Comparison of ENCODE assay signal across 8 cellular contexts in genomic region chr20:9617940-9618339, GRCh38.
A peak's percentile ranks its signal among the peaks of the same experiment; 100 is the strongest.
DNase-seq lines count a peak whose midpoint lies in the region; ATAC-seq and TF ChIP-seq lines count a peak whose summit lies in the region.

No MANE protein-coding gene starts in this region.

- peak; percentile 91 for TF ChIP-seq RAD21 in SK-N-SH (IDR thresholded peaks at IDR 0.05; ENCODE audit: low read length)

- H4K20me1 ChIP-seq in SK-N-SH (ENCODE audit: insufficient read depth), result no peaks in the 10 kb centered on the region

- no peak for TF ChIP-seq EP300 in SK-N-SH (IDR thresholded peaks at IDR 0.05; ENCODE audit: borderline replicate concordance in 1 of 2, low read depth in 1 of 2, low read length in 1 of 2)

- peaks cover 37% of the 10 kb centered on the region for H3K27me3 Mint-ChIP-seq in CD4-positive, alpha-beta T cell
- H3K27me3 Mint-ChIP-seq in activated CD4-positive, alpha-beta T cell treated with anti-CD3 and anti-CD28 coated beads for 36 hours, result peaks cover 12% of the 10 kb centered on the region

- no peaks in the 10 kb centered on the region for H3K9me3 ChIP-seq in SK-N-SH
- H3K9me3 ChIP-seq in CD4-positive, alpha-beta T cell (ENCODE audit: control insufficient read depth, low read length), result no peaks in the 10 kb centered on the region

- H3K9ac ChIP-seq in SK-N-SH, result no peak overlapping the region

- no peak overlapping the region for H3K27ac ChIP-seq in SK-N-SH (ENCODE audit: low read depth in 2 of 2, low read length in 1 of 2)
- no peak overlapping the region for H3K27ac ChIP-seq in CD4-positive, alpha-beta T cell (ENCODE audit: low read depth, low read length)

- no peak overlapping the region for H3K4me3 ChIP-seq in SK-N-SH (ENCODE audit: low read depth in 2 of 2, low read length in 1 of 2)

- H3K27me3 ChIP-seq in SK-N-SH (ENCODE audit: insufficient read depth), result no peaks in the 10 kb centered on the region
- peaks cover 4% of the 10 kb centered on the region for H3K27me3 ChIP-seq in CD4-positive, alpha-beta T cell (ENCODE audit: control insufficient read depth, insufficient read depth, low read length)

- H3F3A ChIP-seq in SK-N-SH (replicated peaks; ENCODE audit: insufficient read depth), result no peaks in the 10 kb centered on the region

- H3K36me3 ChIP-seq in SK-N-SH (replicated peaks in 1 of 2; ENCODE audit: control insufficient read depth in 1 of 2, insufficient read depth in 2 of 2, low read length in 1 of 2), result no peaks in the 10 kb centered on the region

- DNase-seq in GM10266 (ENCODE audit: extremely low spot score) (no peak), NCI-H1436 treated with DMSO at 0.1 percent for 48 hours (lab: John Stamatoyannopoulos, UW) (peak; percentile 1), SK-N-SH (peak; percentile 34), inferior parietal cortex (ENCODE audit: extremely low spot score) (peak; percentile 81), GM13976 (ENCODE audit: low spot score) (no peak)
- no peak for DNase-seq in stimulated activated CD4-positive, alpha-beta T cell treated with anti-CD3 and anti-CD28 coated beads, Interleukin-2, amount 100 ng/mL, for 48 hours
- DNase-seq in CD4-positive, alpha-beta T cell, result no peak
- DNase-seq in activated CD4-positive, alpha-beta T cell treated with anti-CD3 and anti-CD28 coated beads for 36 hours, result no peak

- POLR2A ChIA-PET in SK-N-SH (lab: Yijun Ruan, JAX), result no interaction called here
- POLR2A ChIA-PET in CD4-positive, alpha-beta T cell (lab: Charles Lee), result no interaction called here
- POLR2A ChIA-PET in activated CD4-positive, alpha-beta T cell treated with anti-CD3 and anti-CD28 coated beads for 36 hours (lab: Charles Lee), result no interaction called here

- in situ Hi-C loops in GM13976 (cut with MboI; ENCODE audit: low sequenced_read_pairs, unreplicated experiment), result loop anchor here (25.0 kb wide), 2 partner anchors 469 to 819 kb away; partner anchors contain the start of genes MKKS and SLX4IP

- H3K4me3 Mint-ChIP-seq in CD4-positive, alpha-beta T cell, result no peak overlapping the region
- H3K4me3 Mint-ChIP-seq in activated CD4-positive, alpha-beta T cell treated with anti-CD3 and anti-CD28 coated beads for 36 hours, result no peak overlapping the region

- H3K27ac Mint-ChIP-seq in CD4-positive, alpha-beta T cell, result no peak overlapping the region
- no peak overlapping the region for H3K27ac Mint-ChIP-seq in activated CD4-positive, alpha-beta T cell treated with anti-CD3 and anti-CD28 coated beads for 36 hours

- no peaks in the 10 kb centered on the region for H3K79me2 ChIP-seq in SK-N-SH (ENCODE audit: insufficient read depth)

- no peak for ATAC-seq in CD4-positive, alpha-beta T cell (ENCODE audit: poor library complexity)
- no peak for ATAC-seq in activated CD4-positive, alpha-beta T cell treated with anti-CD3 and anti-CD28 coated beads for 36 hours

- no peaks in the 10 kb centered on the region for H3K4me1 Mint-ChIP-seq in CD4-positive, alpha-beta T cell (ENCODE audit: low read depth)
- H3K4me1 Mint-ChIP-seq in activated CD4-positive, alpha-beta T cell treated with anti-CD3 and anti-CD28 coated beads for 36 hours, result no peaks in the 10 kb centered on the region

- no peak overlapping the region for H3K4me2 ChIP-seq in SK-N-SH

- H3K36me3 Mint-ChIP-seq in CD4-positive, alpha-beta T cell (ENCODE audit: low read depth), result no peaks in the 10 kb centered on the region
- H3K36me3 Mint-ChIP-seq in activated CD4-positive, alpha-beta T cell treated with anti-CD3 and anti-CD28 coated beads for 36 hours (ENCODE audit: low read depth), result no peaks in the 10 kb centered on the region

- no peaks in the 10 kb centered on the region for H3K9me2 ChIP-seq in SK-N-SH

- H2AFZ ChIP-seq in SK-N-SH (ENCODE audit: low read depth), result no peak overlapping the region

- CTCF ChIA-PET in SK-N-SH (lab: Yijun Ruan, JAX), result interaction anchor here (0.5 to 6.8 kb wide), 89 partner anchors 7 to 1934 kb away, joined by 3 to 113 read pairs (median 5); partner anchors contain the start of genes LAMP5 and PAK5
- CTCF ChIA-PET in CD4-positive, alpha-beta T cell (lab: Charles Lee), result interaction anchor here (0.7 to 1.7 kb wide), 3 partner anchors 16 to 472 kb away, joined by 4 to 8 read pairs (median 4); no protein-coding TSS in a partner anchor
- CTCF ChIA-PET in activated CD4-positive, alpha-beta T cell treated with anti-CD3 and anti-CD28 coated beads for 36 hours (lab: Charles Lee), result interaction anchor here (0.6 to 3.7 kb wide), 16 partner anchors 8 to 1926 kb away, joined by 3 to 56 read pairs (median 4); no protein-coding TSS in a partner anchor

- TF ChIP-seq CTCF in GM10266 (IDR thresholded peaks at IDR 0.05; ENCODE audit: control insufficient read depth, insufficient read depth, low read depth, missing control alignments), result peak; percentile 45
- TF ChIP-seq CTCF in SK-N-SH (IDR thresholded peaks at IDR 0.05), result peak; percentile 64
- no peak for TF ChIP-seq CTCF in CD4-positive, alpha-beta T cell (IDR thresholded peaks at IDR 0.05)
- TF ChIP-seq CTCF in GM13976 (IDR thresholded peaks at IDR 0.05; ENCODE audit: borderline replicate concordance, control extremely low read depth, extremely low read depth, insufficient read depth, missing control alignments), result no peak

- no peaks in the 10 kb centered on the region for H3K9me3 Mint-ChIP-seq in CD4-positive, alpha-beta T cell
- H3K9me3 Mint-ChIP-seq in activated CD4-positive, alpha-beta T cell treated with anti-CD3 and anti-CD28 coated beads for 36 hours (ENCODE audit: low read depth), result no peaks in the 10 kb centered on the region

- intact Hi-C loops in CD4-positive, alpha-beta T cell (cut with DNase I, micrococcal nuclease), result loop anchor here in 1 of 2 experiments (5.0 to 10.0 kb wide), 2 partner anchors 297 to 474 kb away; no protein-coding TSS in a partner anchor
- intact Hi-C loops in activated CD4-positive, alpha-beta T cell treated with anti-CD3 and anti-CD28 coated beads for 36 hours (cut with DNase I, micrococcal nuclease), result loop anchor here (1.0 to 10.0 kb wide), 5 partner anchors 295 to 1924 kb away; no protein-coding TSS in a partner anchor

- peaks cover 0 to 8% of the 10 kb centered on the region in 2 experiments; a peak in 2 of 4 replicates for H3K4me1 ChIP-seq in SK-N-SH (ENCODE audit: control insufficient read depth in 1 of 2, insufficient read depth in 2 of 2, low read depth in 1 of 2, low read length in 1 of 2)

- WGBS in SK-N-SH (ENCODE audit: low lambda C conversion rate), result 68% methylated on average over 5 of the region's 5 CpGs

TF ChIP-seq in SK-N-SH, 30 proteins besides CTCF, POLR2A, EP300 and RAD21:
- TF ChIP-seq SMC3 (IDR thresholded peaks at IDR 0.05; ENCODE audit: low read depth, low read length) (peak; percentile 70), RXRA (IDR thresholded peaks at IDR 0.05; ENCODE audit: borderline replicate concordance, low read depth) (no peak)
- TF ChIP-seq, protein P1, sequence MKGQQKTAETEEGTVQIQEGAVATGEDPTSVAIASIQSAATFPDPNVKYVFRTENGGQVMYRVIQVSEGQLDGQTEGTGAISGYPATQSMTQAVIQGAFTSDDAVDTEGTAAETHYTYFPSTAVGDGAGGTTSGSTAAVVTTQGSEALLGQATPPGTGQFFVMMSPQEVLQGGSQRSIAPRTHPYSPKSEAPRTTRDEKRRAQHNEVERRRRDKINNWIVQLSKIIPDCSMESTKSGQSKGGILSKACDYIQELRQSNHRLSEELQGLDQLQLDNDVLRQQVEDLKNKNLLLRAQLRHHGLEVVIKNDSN (IDR thresholded peaks at IDR 0.05; ENCODE audit: borderline replicate concordance, low read depth), result no peak
- TF ChIP-seq, protein P2, sequence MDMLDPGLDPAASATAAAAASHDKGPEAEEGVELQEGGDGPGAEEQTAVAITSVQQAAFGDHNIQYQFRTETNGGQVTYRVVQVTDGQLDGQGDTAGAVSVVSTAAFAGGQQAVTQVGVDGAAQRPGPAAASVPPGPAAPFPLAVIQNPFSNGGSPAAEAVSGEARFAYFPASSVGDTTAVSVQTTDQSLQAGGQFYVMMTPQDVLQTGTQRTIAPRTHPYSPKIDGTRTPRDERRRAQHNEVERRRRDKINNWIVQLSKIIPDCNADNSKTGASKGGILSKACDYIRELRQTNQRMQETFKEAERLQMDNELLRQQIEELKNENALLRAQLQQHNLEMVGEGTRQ (IDR thresholded peaks at IDR 0.05; ENCODE audit: borderline replicate concordance, low read depth, low read length), result no peak
TF ChIP-seq in SK-N-SH: peak in this region for 1.

Comparison
In these comparisons a context has a peak if more than half of its experiments do, and no peak if none do; other contexts are left out.
1. DNase-seq: peak in NCI-H1436 treated with DMSO at 0.1 percent for 48 hours (single experiment), SK-N-SH (single experiment) and inferior parietal cortex (single experiment); none in GM10266 (single experiment), stimulated activated CD4-positive, alpha-beta T cell treated with anti-CD3 and anti-CD28 coated beads, Interleukin-2, amount 100 ng/mL, for 48 hours (0 of 2), CD4-positive, alpha-beta T cell (0 of 10), GM13976 (single experiment) and activated CD4-positive, alpha-beta T cell treated with anti-CD3 and anti-CD28 coated beads for 36 hours (single experiment).
2. CTCF ChIP-seq: peak in GM10266 (single experiment) and SK-N-SH (single experiment); none in CD4-positive, alpha-beta T cell (single experiment) and GM13976 (single experiment).